8 cellular contexts compared by ENCODE assay signal in the genomic region with DNA sequence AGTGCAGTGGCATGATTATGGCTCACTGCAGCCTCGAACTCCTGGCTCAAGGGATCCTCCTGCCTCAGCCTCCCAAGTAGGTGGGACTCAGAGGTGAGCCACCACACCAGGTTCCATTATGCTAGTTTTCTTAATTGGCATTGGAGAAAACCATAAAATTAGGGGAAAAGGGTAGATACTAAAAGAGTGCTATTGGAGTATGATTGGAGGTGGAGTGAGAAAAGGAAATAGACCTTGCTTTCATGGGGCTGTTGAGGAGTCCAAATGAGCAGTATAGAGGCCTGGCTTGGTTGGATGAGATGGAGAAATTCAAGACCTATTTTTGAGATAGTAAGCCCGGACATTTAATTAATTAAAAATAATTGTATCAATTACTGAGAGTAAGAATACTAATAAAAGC. TPM values are rescaled to one million over a fixed set of nuclear protein-coding genes. Genes with fewer than 3 reads are reported as not detected.
A peak's percentile ranks its signal among the peaks of the same experiment; 100 is the strongest.
DNase-seq lines count a peak whose midpoint lies in the region; ATAC-seq and TF ChIP-seq lines count a peak whose summit lies in the region.

No MANE protein-coding gene starts in this region.

- in situ Hi-C loops in GM13977 (cut with MboI; ENCODE audit: low pct_unique_long_range_greater_than_20kb, low sequenced_read_pairs, unreplicated experiment) = loop anchor here (25.0 kb wide), 1 partner anchor 487 kb away; a partner anchor contains a TSS

- peaks cover 16% of the 10 kb centered on the region for H3K4me1 Mint-ChIP-seq in activated B cell treated with CpG ODN at 0.5 μM for 24 hours
- H3K4me1 Mint-ChIP-seq in stimulated activated memory B cell treated with anti-CD40 and anti-IgM and Interleukin-4, amounts not matched to agents 10 μg/mL and 1 μg/mL and 100 μg/mL, for 72 hours = peaks cover 26% of the 10 kb centered on the region

- TF ChIP-seq CTCF in activated B cell treated with CpG ODN at 0.5 μM for 24 hours (IDR thresholded peaks at IDR 0.05) (no peak), GM13977 (IDR thresholded peaks at IDR 0.05; ENCODE audit: extremely low read depth, insufficient read depth, missing control alignments) (no peak)

- H3K9me3 Mint-ChIP-seq in activated B cell treated with CpG ODN at 0.5 μM for 24 hours = no peaks in the 10 kb centered on the region
- no peaks in the 10 kb centered on the region for H3K9me3 Mint-ChIP-seq in stimulated activated memory B cell treated with anti-CD40 and anti-IgM and Interleukin-4, amounts not matched to agents 10 μg/mL and 1 μg/mL and 100 μg/mL, for 72 hours

- POLR2A ChIA-PET in activated B cell treated with CpG ODN at 0.5 μM for 24 hours (lab: Charles Lee) = interaction anchor here (0.6 kb wide), 3 partner anchors 63 to 1457 kb away, joined by 3 to 5 read pairs (median 5); no protein-coding TSS in a partner anchor

- H3K27ac ChIP-seq in HUES48 (ENCODE audit: low read depth, low read length) (no peak overlapping the region), right cardiac atrium (ENCODE audit: low read length) (no peak overlapping the region)

- peak overlapping the region; percentile 9 for H3K27ac Mint-ChIP-seq in activated B cell treated with CpG ODN at 0.5 μM for 24 hours
- H3K27ac Mint-ChIP-seq in stimulated activated memory B cell treated with anti-CD40 and anti-IgM and Interleukin-4, amounts not matched to agents 10 μg/mL and 1 μg/mL and 100 μg/mL, for 72 hours = peak overlapping the region; percentile 68

- intact Hi-C loops in activated B cell treated with CpG ODN at 0.5 μM for 24 hours (cut with micrococcal nuclease) (loop anchor here (2.0 to 10.0 kb wide), 3 partner anchors 110 to 650 kb away; a partner anchor contains a TSS), right cardiac atrium (cut with DNase I) (no loop called here)

- H3K36me3 ChIP-seq in HUES48 (ENCODE audit: control insufficient read depth, insufficient read depth, low read length) = no peaks in the 10 kb centered on the region

- CTCF ChIA-PET in activated B cell treated with CpG ODN at 0.5 μM for 24 hours (lab: Charles Lee) = interaction anchor here (1.9 kb wide), 1 partner anchor 242 kb away, joined by 9 read pairs; no protein-coding TSS in a partner anchor

- H3K9me3 ChIP-seq in HUES48 (ENCODE audit: control insufficient read depth, insufficient read depth, low read length) = no peaks in the 10 kb centered on the region
- no peaks in the 10 kb centered on the region for H3K9me3 ChIP-seq in right cardiac atrium (ENCODE audit: control insufficient read depth, low read length)

- no peak overlapping the region for H3K4me3 Mint-ChIP-seq in activated B cell treated with CpG ODN at 0.5 μM for 24 hours
- H3K4me3 Mint-ChIP-seq in stimulated activated memory B cell treated with anti-CD40 and anti-IgM and Interleukin-4, amounts not matched to agents 10 μg/mL and 1 μg/mL and 100 μg/mL, for 72 hours = peak overlapping the region; percentile 77

- H3K4me1 ChIP-seq in HUES48 (ENCODE audit: control insufficient read depth, insufficient read depth, low read length) = no peaks in the 10 kb centered on the region
- no peaks in the 10 kb centered on the region for H3K4me1 ChIP-seq in right cardiac atrium (ENCODE audit: control insufficient read depth, insufficient read depth, low read length)

- no peak overlapping the region for H3K9ac ChIP-seq in HUES48 (ENCODE audit: low read depth, low read length)

- no peaks in the 10 kb centered on the region for H3K27me3 ChIP-seq in HUES48 (ENCODE audit: control insufficient read depth, insufficient read depth, low read length)
- no peaks in the 10 kb centered on the region for H3K27me3 ChIP-seq in right cardiac atrium (ENCODE audit: control insufficient read depth, insufficient read depth)

- H3K27me3 Mint-ChIP-seq in activated B cell treated with CpG ODN at 0.5 μM for 24 hours = no peaks in the 10 kb centered on the region
- H3K27me3 Mint-ChIP-seq in stimulated activated memory B cell treated with anti-CD40 and anti-IgM and Interleukin-4, amounts not matched to agents 10 μg/mL and 1 μg/mL and 100 μg/mL, for 72 hours = no peaks in the 10 kb centered on the region

- H3K4me3 ChIP-seq in HUES48 (ENCODE audit: low read depth, low read length) = peak overlapping the region; percentile 42
- peak overlapping the region; percentile 8 for H3K4me3 ChIP-seq in right cardiac atrium (ENCODE audit: low read length)

- WGBS in right cardiac atrium = 58% methylated on average over 2 of the region's 2 CpGs

- no peak for ATAC-seq in activated B cell treated with CpG ODN at 0.5 μM for 24 hours (ENCODE audit: low read depth)
- ATAC-seq in right cardiac atrium = no peak
- ATAC-seq in stimulated activated memory B cell treated with anti-CD40 and anti-IgM and Interleukin-4, amounts not matched to agents 10 μg/mL and 1 μg/mL and 100 μg/mL, for 72 hours = no peak
- no peak for ATAC-seq in GM21447 (IDR thresholded peaks at IDR 0.05; ENCODE audit: unreplicated experiment)

- peaks cover 16% of the 10 kb centered on the region for H3K36me3 Mint-ChIP-seq in activated B cell treated with CpG ODN at 0.5 μM for 24 hours (ENCODE audit: low read depth)
- peaks cover 8% of the 10 kb centered on the region for H3K36me3 Mint-ChIP-seq in stimulated activated memory B cell treated with anti-CD40 and anti-IgM and Interleukin-4, amounts not matched to agents 10 μg/mL and 1 μg/mL and 100 μg/mL, for 72 hours

- DNase-seq in activated B cell treated with CpG ODN at 0.5 μM for 24 hours (no peak), right cardiac atrium (no peak), GM13977 (ENCODE audit: low spot score) (no peak), DMS79 treated with DMSO at 0.1 percent for 48 hours (lab: John Stamatoyannopoulos, UW) (no peak), SHP77 (lab: John Stamatoyannopoulos, UW) (no peak)

RNA-seq across cellular contexts. Expression of a gene that starts 0.9 kb away (rescaled TPM):
- total RNA-seq in activated B cell treated with CpG ODN at 0.5 μM for 24 hours (17.3 and 19.3 TPM in 2 replicates), right cardiac atrium (10 to 100 TPM in 3 of 4 donors, 1 to 10 TPM in 1; 9.2 to 12.1 (median 11.2) TPM)
- 4.7 TPM for polyA plus RNA-seq in right cardiac atrium

RNA-seq across cellular contexts. Expression of a gene that starts 32.3 kb away (rescaled TPM):
- 92.9 and 99.6 TPM in 2 replicates for total RNA-seq in activated B cell treated with CpG ODN at 0.5 μM for 24 hours
- total RNA-seq in right cardiac atrium = 10 to 100 TPM in 1 of 4 donors, 1 to 10 TPM in 3; 6.3 to 11.4 (median 8.2) TPM
- polyA plus RNA-seq in right cardiac atrium = 4.7 TPM

RNA-seq across cellular contexts. Expression of a gene that starts 43.4 kb away (rescaled TPM):
- 17.0 and 18.3 TPM in 2 replicates for total RNA-seq in activated B cell treated with CpG ODN at 0.5 μM for 24 hours
- 10 to 100 TPM; 27.4 to 37.3 (median 31.5) TPM for total RNA-seq in right cardiac atrium
- 13.0 TPM for polyA plus RNA-seq in right cardiac atrium
